ENCODE assay signal across 23 cellular contexts in the genomic region with DNA sequence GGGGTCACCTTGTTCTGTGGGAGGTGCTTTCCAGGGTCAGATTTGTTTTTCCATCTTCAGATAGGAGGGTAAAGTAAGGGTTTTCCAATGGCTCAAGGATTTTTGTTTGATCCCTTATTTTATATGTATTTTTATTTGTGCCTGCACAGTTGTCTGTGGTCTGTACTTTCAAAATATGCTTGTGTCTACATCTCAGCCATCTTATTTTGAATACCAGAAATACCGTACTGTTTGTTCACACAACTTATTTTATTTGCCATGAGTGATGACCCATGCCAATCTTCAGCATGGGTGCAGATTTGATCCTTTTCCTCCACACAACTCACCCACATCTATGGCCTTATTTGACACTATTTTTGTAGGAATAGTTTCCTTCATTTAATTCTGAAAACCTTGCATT.
"Had no signal": no experiment of that assay in that cellular context is flagged by ENCODE, and none has a peak within 500 bp of the region (broad histone marks: within the 10 kb centered on the region; RNA-seq: fewer than 3 reads in every experiment).

No MANE protein-coding gene starts in this region.

- H3K9me3 ChIP-seq: esophagus squamous epithelium, gastroesophageal sphincter, heart left ventricle, testis, uterus had no signal

- H3K27ac Mint-ChIP-seq: activated naive CD8-positive, alpha-beta T cell; activated T-helper 2 cell treated with anti-CD3 and anti-CD28 coated beads, Interferon-gamma antibody, Interleukin-2, Interleukin-4, amounts not matched to agents 10 μg/mL and 5 μg/mL and 100 μg/mL, durations not matched to agents 14 hours and 24 hours and 36 hours; endodermal cell; nephron progenitor cell; stimulated activated naive B cell treated with anti-CD40 and anti-IgM and Interleukin-4, amounts not matched to agents 10 μg/mL and 1 μg/mL and 100 μg/mL, for 72 hours; T-helper 2 cell treated with Interferon-gamma antibody and Interleukin-4, amounts not matched to agents 5 μg/mL and 100 μg/mL, for 36 hours had no signal

- H3K4me3 ChIP-seq: coronary artery, esophagus squamous epithelium, gastroesophageal sphincter, heart left ventricle, smooth muscle cell, testis, uterus had no signal

- H3K4me3 Mint-ChIP-seq: activated naive CD8-positive, alpha-beta T cell; activated T-cell treated with anti-CD3 and anti-CD28 coated beads, Interleukin-2, amount 50 U/mL, for 4 hours; endodermal cell; nephron progenitor cell; stimulated activated naive B cell treated with anti-CD40 and anti-IgM and Interleukin-4, amounts not matched to agents 10 μg/mL and 1 μg/mL and 100 μg/mL, for 72 hours; T-helper 2 cell treated with Interferon-gamma antibody and Interleukin-4, amounts not matched to agents 5 μg/mL and 100 μg/mL, for 36 hours had no signal

- H3K27me3 Mint-ChIP-seq: activated naive CD8-positive, alpha-beta T cell; stimulated activated naive B cell treated with anti-CD40 and anti-IgM and Interleukin-4, amounts not matched to agents 10 μg/mL and 1 μg/mL and 100 μg/mL, for 72 hours had no signal

- H3K9me3 Mint-ChIP-seq: activated T-helper 2 cell treated with anti-CD3 and anti-CD28 coated beads, Interferon-gamma antibody, Interleukin-2, Interleukin-4, amounts not matched to agents 10 μg/mL and 5 μg/mL and 100 μg/mL, durations not matched to agents 14 hours and 24 hours and 36 hours; endodermal cell; nephron progenitor cell; T-helper 2 cell treated with Interferon-gamma antibody and Interleukin-4, amounts not matched to agents 5 μg/mL and 100 μg/mL, for 36 hours had no signal

- H3K4me1 ChIP-seq: esophagus squamous epithelium, gastroesophageal sphincter, heart left ventricle, testis, uterus had no signal

- H3K4me1 Mint-ChIP-seq: stimulated activated naive B cell treated with anti-CD40 and anti-IgM and Interleukin-4, amounts not matched to agents 10 μg/mL and 1 μg/mL and 100 μg/mL, for 72 hours had no signal

- H3K36me3 ChIP-seq: esophagus squamous epithelium, gastroesophageal sphincter, heart left ventricle, uterus had no signal

- H3K4me2 ChIP-seq: smooth muscle cell had no signal

- H3K27me3 ChIP-seq: esophagus squamous epithelium, gastroesophageal sphincter, heart left ventricle, testis, uterus had no signal

- H3K27ac ChIP-seq: coronary artery, esophagus squamous epithelium, gastroesophageal sphincter, heart left ventricle, testis, uterus had no signal

- ATAC-seq: activated T-cell treated with anti-CD3 and anti-CD28 coated beads, Interleukin-2, amount 50 U/mL, for 4 hours; gastroesophageal sphincter; heart left ventricle; left cardiac atrium; sciatic nerve; stimulated activated naive B cell treated with anti-CD40 and anti-IgM and Interleukin-4, amounts not matched to agents 10 μg/mL and 1 μg/mL and 100 μg/mL, for 72 hours had no signal

- H3K36me3 Mint-ChIP-seq: activated naive CD8-positive, alpha-beta T cell; stimulated activated naive B cell treated with anti-CD40 and anti-IgM and Interleukin-4, amounts not matched to agents 10 μg/mL and 1 μg/mL and 100 μg/mL, for 72 hours had no signal

- DNase-seq: activated CD4-positive, alpha-beta T cell treated with anti-CD3 and anti-CD28 coated beads, Interleukin-2, amount 50 U/mL, for 4 hours; activated CD8-positive, alpha-beta memory T cell treated with anti-CD3 and anti-CD28 coated beads, Interleukin-2, amount 50 U/mL, for 48 hours; activated naive CD4-positive, alpha-beta T cell; activated T-cell treated with anti-CD3 and anti-CD28 coated beads, Interleukin-2, amount 50 U/mL, for 4 hours; amniotic stem cell; endodermal cell; esophagus squamous epithelium; heart left ventricle; islet precursor cell; left cardiac atrium; nephron progenitor cell; stimulated activated CD4-positive, alpha-beta T cell treated with anti-CD3 and anti-CD28 coated beads, Interleukin-2, amount 100 ng/mL, for 48 hours; stimulated activated CD8-positive, alpha-beta memory T cell treated with anti-CD3 and anti-CD28 coated beads, Interleukin-4, amount 100 ng/mL, for 48 hours; stimulated activated naive B cell treated with anti-CD40 and anti-IgM and Interleukin-4, amounts not matched to agents 10 μg/mL and 1 μg/mL and 100 μg/mL, for 72 hours; testis; uterus had no signal
